ENCODE assay signal across 27 cellular contexts in genomic region chr13:54628383-54628782, GRCh38.
"Had no signal": no experiment of that assay in that cellular context is flagged by ENCODE, and none has a peak within 500 bp of the region (broad histone marks: within the 10 kb centered on the region; RNA-seq: fewer than 3 reads in every experiment).

No MANE protein-coding gene starts in this region.

- H3K9me3 Mint-ChIP-seq: activated naive CD4-positive, alpha-beta T cell treated with anti-CD3 and anti-CD28 coated beads, Interleukin-2, amount 50 U/mL, for 24 hours; WTC11 had no signal

- H3K4me3 ChIP-seq: coronary artery, Peyer's patch, SJSA1 had no signal

- H3K4me1 ChIP-seq: Peyer's patch, SJSA1 had no signal

- H3K4me1 Mint-ChIP-seq: activated naive CD4-positive, alpha-beta T cell treated with anti-CD3 and anti-CD28 coated beads, Interleukin-2, amount 50 U/mL, for 24 hours; WTC11 had no signal

- H3K27ac ChIP-seq: coronary artery, Peyer's patch, SJSA1 had no signal

- H3K36me3 Mint-ChIP-seq: activated naive CD4-positive, alpha-beta T cell treated with anti-CD3 and anti-CD28 coated beads, Interleukin-2, amount 50 U/mL, for 24 hours; WTC11 had no signal

- H3K27me3 Mint-ChIP-seq: activated naive CD4-positive, alpha-beta T cell treated with anti-CD3 and anti-CD28 coated beads, Interleukin-2, amount 50 U/mL, for 24 hours; activated T-cell treated with anti-CD3 and anti-CD28 coated beads, Interleukin-2, amount 50 U/mL, for 24 hours had no signal

- H3K27me3 ChIP-seq: Peyer's patch, SJSA1 had no signal

- H3K9me3 ChIP-seq: Peyer's patch, SJSA1 had no signal

- H3K36me3 ChIP-seq: Peyer's patch, SJSA1 had no signal

- ATAC-seq: activated CD8-positive, alpha-beta T cell treated with anti-CD3 and anti-CD28 coated beads, Interleukin-2, amount 10 ng/mL, durations not matched to agents 7 days and 5 days had no signal

- H3K27ac Mint-ChIP-seq: activated CD8-positive, alpha-beta T cell treated with anti-CD3 and anti-CD28 coated beads, Interleukin-2, amount 10 ng/mL, durations not matched to agents 7 days and 5 days; activated naive CD4-positive, alpha-beta T cell treated with anti-CD3 and anti-CD28 coated beads, Interleukin-2, amount 50 U/mL, for 24 hours; activated T-cell treated with anti-CD3 and anti-CD28 coated beads, Interleukin-2, amount 50 U/mL, for 24 hours; activated T-helper 1 cell treated with anti-CD3 and anti-CD28 coated beads, Interleukin-12 subunit alpha, Interleukin-12 subunit beta, Interleukin-2, Interleukin-4 antibody, amounts not matched to agents 30 ng/mL and 10 ng/mL and 1 ng/mL, durations not matched to agents 14 hours and 24 hours and 36 hours; T-helper 1 cell treated with Interleukin-12 subunit alpha and Interleukin-12 subunit beta and Interleukin-4 antibody, amounts not matched to agents 30 μg/mL and 1 μg/mL, for 36 hours; WTC11 had no signal

- H3K4me3 Mint-ChIP-seq: activated CD8-positive, alpha-beta T cell treated with anti-CD3 and anti-CD28 coated beads, Interleukin-2, amount 10 ng/mL, durations not matched to agents 7 days and 5 days; activated naive CD4-positive, alpha-beta T cell treated with anti-CD3 and anti-CD28 coated beads, Interleukin-2, amount 50 U/mL, for 24 hours; activated T-cell treated with anti-CD3 and anti-CD28 coated beads, Interleukin-2, amount 50 U/mL, for 24 hours; activated T-helper 1 cell treated with anti-CD3 and anti-CD28 coated beads, Interleukin-12 subunit alpha, Interleukin-12 subunit beta, Interleukin-2, Interleukin-4 antibody, amounts not matched to agents 30 ng/mL and 10 ng/mL and 1 ng/mL, durations not matched to agents 14 hours and 24 hours and 36 hours; T-helper 1 cell treated with Interleukin-12 subunit alpha and Interleukin-12 subunit beta and Interleukin-4 antibody, amounts not matched to agents 30 μg/mL and 1 μg/mL, for 36 hours; WTC11 had no signal

- DNase-seq: activated CD4-positive, alpha-beta T cell treated with anti-CD3 and anti-CD28 coated beads for 48 hours; activated CD4-positive, alpha-beta T cell treated with anti-CD3 and anti-CD28 coated beads, Interleukin-2, amount 50 U/mL, for 4 hours; activated CD4-positive, CD25-positive, alpha-beta regulatory T cell treated with anti-CD3 and anti-CD28 coated beads, Interleukin-2, amount 50 U/mL, for 72 hours; activated CD8-positive, alpha-beta memory T cell treated with anti-CD3 and anti-CD28 coated beads, Interleukin-2, amount 50 U/mL, for 48 hours; activated CD8-positive, alpha-beta T cell treated with anti-CD3 and anti-CD28 coated beads, Interleukin-2, amount 10 ng/mL, durations not matched to agents 7 days and 5 days; activated effector memory CD4-positive, alpha-beta T cell treated with Interleukin-2 at 50 U/mL for 16 hours; activated naive CD4-positive, alpha-beta T cell; activated T-cell treated with anti-CD3 and anti-CD28 coated beads, Interleukin-2, amount 50 U/mL, for 24 hours; aorta; central memory CD4-positive, alpha-beta T cell; Kasumi-1; NCI-H1092; NCI-H1417 treated with DMSO at 0.1 percent for 48 hours; NCI-H187; NCI-H2081; NCI-H2171; NCI-H2227 treated with DMSO at 0.1 percent for 48 hours; NCI-H446 treated with DMSO at 0.1 percent for 48 hours; NCI-H748 treated with DMSO at 0.1 percent for 48 hours; OCI-M1; Peyer's patch had no signal
